Comparison of ENCODE assay signal across 8 cellular contexts in genomic region chr5:62578540-62578939, GRCh38. TPM values are rescaled to one million over a fixed set of nuclear protein-coding genes. Genes with fewer than 3 reads are reported as not detected.
DNase-seq lines count a peak whose midpoint lies in the region; ATAC-seq and TF ChIP-seq lines count a peak whose summit lies in the region.

TSS of gene LRRC70 (plus strand) at chr5:62578819. CDS start at chr5:62579439, 620 bp downstream.

- TF ChIP-seq POLR2A in gastroesophageal sphincter (IDR thresholded peaks at IDR 0.05) (no peak), vagina (IDR thresholded peaks at IDR 0.05) (no peak)

- H3K27ac ChIP-seq in KOPT-K1 (ENCODE audit: low read depth, low read length, poor library complexity, severe bottlenecking) (peak within 1 kb of the TSS; percentile 29), gastroesophageal sphincter (peak within 1 kb of the TSS in 1 of 4 donors; percentile 12), vagina (no peak within 1 kb of the TSS), substantia nigra (ENCODE audit: low read depth, low read length, poor library complexity, severe bottlenecking) (no peak within 1 kb of the TSS)

- TF ChIP-seq CTCF in chondrocyte (IDR thresholded peaks at IDR 0.05) (no peak), neural crest cell (conservative IDR thresholded peaks at IDR 0.05) (no peak), gastroesophageal sphincter (IDR thresholded peaks at IDR 0.05) (no peak), vagina (IDR thresholded peaks at IDR 0.05) (no peak)

- DNase-seq in chondrocyte (ENCODE audit: low spot score) (no peak), neural crest cell (ENCODE audit: low read depth, low spot score) (no peak), vagina (ENCODE audit: extremely low spot score in 2 of 2) (no peak), substantia nigra (lab: John Stamatoyannopoulos, UW) (no peak)

- intact Hi-C loops in vagina (cut with DNase I): no loop called here

- peak within 1 kb of the TSS in 1 of 2 donors; percentile 18 for H3K4me3 ChIP-seq in gastroesophageal sphincter
- H3K4me3 ChIP-seq in vagina: peak within 1 kb of the TSS in 1 of 2 donors; percentile 18

- H3K36me3 Mint-ChIP-seq in chondrocyte (ENCODE audit: low read depth) (no peaks in the 10 kb centered on the region), neural crest cell (ENCODE audit: low read depth) (no peaks in the 10 kb centered on the region)

- WGBS in gastroesophageal sphincter (ENCODE audit: low coverage in 1 of 2), 2 donors: 56 to 85% methylated on average over 4 of the region's 4 CpGs

- H3K9me3 ChIP-seq in KOPT-K1 (ENCODE audit: insufficient read depth, low read length, poor library complexity, severe bottlenecking) (no peaks in the 10 kb centered on the region), gastroesophageal sphincter (no peaks in the 10 kb centered on the region), vagina (no peaks in the 10 kb centered on the region)

- H3K27me3 Mint-ChIP-seq in chondrocyte (ENCODE audit: low read depth) (no peaks in the 10 kb centered on the region), neural crest cell (ENCODE audit: low read depth) (no peaks in the 10 kb centered on the region)

- H3K27me3 ChIP-seq in gastroesophageal sphincter (no peaks in the 10 kb centered on the region), vagina (no peaks in the 10 kb centered on the region)

- no peak for TF ChIP-seq EP300 in gastroesophageal sphincter (IDR thresholded peaks at IDR 0.05)

- H3K36me3 ChIP-seq in KOPT-K1 (ENCODE audit: insufficient read depth, low read length) (peaks cover 18% of the 10 kb centered on the region), gastroesophageal sphincter (peaks cover 0 to 3% of the 10 kb centered on the region in 2 donors), vagina (no peaks in the 10 kb centered on the region)

- no peaks in the 10 kb centered on the region for H3K9me3 Mint-ChIP-seq in chondrocyte (ENCODE audit: low read depth)
- H3K9me3 Mint-ChIP-seq in neural crest cell: no peaks in the 10 kb centered on the region

- H3K4me1 ChIP-seq in gastroesophageal sphincter (no peaks in the 10 kb centered on the region), vagina (no peaks in the 10 kb centered on the region)

- H3K4me3 Mint-ChIP-seq in chondrocyte (ENCODE audit: unreplicated experiment) (peak within 1 kb of the TSS; percentile 54), neural crest cell (no peak within 1 kb of the TSS)

- H3K4me1 Mint-ChIP-seq in chondrocyte (ENCODE audit: low read depth) (peaks cover 3% of the 10 kb centered on the region), neural crest cell (peaks cover 11% of the 10 kb centered on the region)

- H3K27ac Mint-ChIP-seq in chondrocyte (ENCODE audit: unreplicated experiment) (peak within 1 kb of the TSS; percentile 89), neural crest cell (ENCODE audit: unreplicated experiment) (peak within 1 kb of the TSS; percentile 61)

- ATAC-seq in GM18502 (IDR thresholded peaks at IDR 0.05; ENCODE audit: poor library complexity, unreplicated experiment): peak; percentile 89
- peak; percentile 89 for ATAC-seq in GM21576 (IDR thresholded peaks at IDR 0.05; ENCODE audit: unreplicated experiment)
- no peak for ATAC-seq in gastroesophageal sphincter

RNA-seq across cellular contexts. Expression of gene LRRC70, which starts in this region (rescaled TPM):
- 0.20 to 0.77 TPM (median 0.70 TPM) in 3 replicates for total RNA-seq in chondrocyte
- 0.19 and 0.34 TPM in 2 replicates for total RNA-seq in neural crest cell
- total RNA-seq in gastroesophageal sphincter: 10 to 100 TPM in 1 of 4 donors, 1 to 10 TPM in 2, under 1 TPM in 1; 0.54 to 10.1 (median 3.5) TPM
- total RNA-seq in vagina: 9.6 TPM
